ENCODE assay signal across 1 cellular context in the genomic region with DNA sequence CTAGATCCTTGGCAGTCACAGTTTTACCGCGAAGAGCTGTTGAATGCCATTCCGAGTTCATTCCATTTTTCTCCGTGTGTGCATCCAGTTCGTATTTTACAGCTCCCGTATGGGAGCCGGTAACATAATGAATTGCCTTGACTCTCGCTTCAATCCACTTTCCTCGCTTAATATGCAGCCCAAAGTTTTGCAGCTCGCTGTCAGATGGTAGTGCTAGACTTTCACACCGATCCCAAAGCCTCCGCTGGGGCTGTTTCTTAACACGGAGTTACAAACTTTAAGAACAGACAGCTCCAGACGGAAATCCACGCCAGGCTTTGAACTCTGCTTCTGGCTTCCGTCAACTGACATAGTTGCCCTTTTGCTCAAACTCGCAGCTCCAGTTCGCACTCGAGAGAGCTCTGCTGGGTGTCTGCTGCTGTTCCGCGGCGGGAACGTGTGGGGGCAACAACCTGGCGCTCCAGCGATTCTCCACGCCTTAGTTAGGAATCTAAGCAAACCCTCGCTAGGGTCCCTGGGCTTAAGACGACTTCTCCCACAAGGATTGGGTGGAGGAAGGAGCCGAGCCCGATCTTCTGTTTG.
TF ChIP-seq lines count a peak whose summit lies in the region.

No MANE protein-coding gene starts in this region.

TF ChIP-seq in HepG2, 621 proteins besides CTCF, POLR2A, EP300 and RAD21 (continued from another document and continues in another):
- TF ChIP-seq, protein P1, sequence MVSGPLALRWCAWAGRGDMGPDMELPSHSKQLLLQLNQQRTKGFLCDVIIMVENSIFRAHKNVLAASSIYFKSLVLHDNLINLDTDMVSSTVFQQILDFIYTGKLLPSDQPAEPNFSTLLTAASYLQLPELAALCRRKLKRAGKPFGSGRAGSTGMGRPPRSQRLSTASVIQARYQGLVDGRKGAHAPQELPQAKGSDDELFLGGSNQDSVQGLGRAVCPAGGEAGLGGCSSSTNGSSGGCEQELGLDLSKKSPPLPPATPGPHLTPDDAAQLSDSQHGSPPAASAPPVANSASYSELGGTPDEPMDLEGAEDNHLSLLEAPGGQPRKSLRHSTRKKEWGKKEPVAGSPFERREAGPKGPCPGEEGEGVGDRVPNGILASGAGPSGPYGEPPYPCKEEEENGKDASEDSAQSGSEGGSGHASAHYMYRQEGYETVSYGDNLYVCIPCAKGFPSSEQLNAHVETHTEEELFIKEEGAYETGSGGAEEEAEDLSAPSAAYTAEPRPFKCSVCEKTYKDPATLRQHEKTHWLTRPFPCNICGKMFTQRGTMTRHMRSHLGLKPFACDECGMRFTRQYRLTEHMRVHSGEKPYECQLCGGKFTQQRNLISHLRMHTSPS (CRISPR knock-in tag; IDR thresholded peaks at IDR 0.05; ENCODE audit: low read depth), result no peak
- TF ChIP-seq, protein P2, sequence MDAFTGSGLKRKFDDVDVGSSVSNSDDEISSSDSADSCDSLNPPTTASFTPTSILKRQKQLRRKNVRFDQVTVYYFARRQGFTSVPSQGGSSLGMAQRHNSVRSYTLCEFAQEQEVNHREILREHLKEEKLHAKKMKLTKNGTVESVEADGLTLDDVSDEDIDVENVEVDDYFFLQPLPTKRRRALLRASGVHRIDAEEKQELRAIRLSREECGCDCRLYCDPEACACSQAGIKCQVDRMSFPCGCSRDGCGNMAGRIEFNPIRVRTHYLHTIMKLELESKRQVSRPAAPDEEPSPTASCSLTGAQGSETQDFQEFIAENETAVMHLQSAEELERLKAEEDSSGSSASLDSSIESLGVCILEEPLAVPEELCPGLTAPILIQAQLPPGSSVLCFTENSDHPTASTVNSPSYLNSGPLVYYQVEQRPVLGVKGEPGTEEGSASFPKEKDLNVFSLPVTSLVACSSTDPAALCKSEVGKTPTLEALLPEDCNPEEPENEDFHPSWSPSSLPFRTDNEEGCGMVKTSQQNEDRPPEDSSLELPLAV (CRISPR knock-in tag; conservative IDR thresholded peaks at IDR 0.05; ENCODE audit: low read depth), result no peak
- no peak for TF ChIP-seq ZNF138 (CRISPR knock-in tag; IDR thresholded peaks at IDR 0.05; ENCODE audit: low read depth)
- TF ChIP-seq ZNF670 (CRISPR knock-in tag; IDR thresholded peaks at IDR 0.05; ENCODE audit: borderline replicate concordance), result peak; percentile 37; the same call in 1 of the 2 replicates
- no peak for TF ChIP-seq ZNF598 (CRISPR knock-in tag; IDR thresholded peaks at IDR 0.05; ENCODE audit: borderline replicate concordance)
- 0 out of 2 replicates have a peak, but pooled peaks have one; percentile 15 for TF ChIP-seq SOX13 (IDR thresholded peaks at IDR 0.05)
- TF ChIP-seq SOX13 (CRISPR knock-in tag; conservative IDR thresholded peaks at IDR 0.05 in 1 of 2, IDR thresholded peaks at IDR 0.05 in 1 of 2), result no peak
- TF ChIP-seq PRDM4 (CRISPR knock-in tag; IDR thresholded peaks at IDR 0.05; ENCODE audit: borderline replicate concordance), result no peak
- TF ChIP-seq GTF2F1 (IDR thresholded peaks at IDR 0.05; ENCODE audit: low read length), result no peak
- TF ChIP-seq FOXC1 (CRISPR knock-in tag; IDR thresholded peaks at IDR 0.05; ENCODE audit: borderline replicate concordance), result no peak
- TF ChIP-seq, protein P3, sequence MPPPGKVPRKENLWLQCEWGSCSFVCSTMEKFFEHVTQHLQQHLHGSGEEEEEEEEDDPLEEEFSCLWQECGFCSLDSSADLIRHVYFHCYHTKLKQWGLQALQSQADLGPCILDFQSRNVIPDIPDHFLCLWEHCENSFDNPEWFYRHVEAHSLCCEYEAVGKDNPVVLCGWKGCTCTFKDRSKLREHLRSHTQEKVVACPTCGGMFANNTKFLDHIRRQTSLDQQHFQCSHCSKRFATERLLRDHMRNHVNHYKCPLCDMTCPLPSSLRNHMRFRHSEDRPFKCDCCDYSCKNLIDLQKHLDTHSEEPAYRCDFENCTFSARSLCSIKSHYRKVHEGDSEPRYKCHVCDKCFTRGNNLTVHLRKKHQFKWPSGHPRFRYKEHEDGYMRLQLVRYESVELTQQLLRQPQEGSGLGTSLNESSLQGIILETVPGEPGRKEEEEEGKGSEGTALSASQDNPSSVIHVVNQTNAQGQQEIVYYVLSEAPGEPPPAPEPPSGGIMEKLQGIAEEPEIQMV (CRISPR knock-in tag; IDR thresholded peaks at IDR 0.05; ENCODE audit: low read depth), result no peak
- TF ChIP-seq GLI4 (CRISPR knock-in tag; IDR thresholded peaks at IDR 0.05; ENCODE audit: borderline replicate concordance), result no peak
- TF ChIP-seq TOE1 (CRISPR knock-in tag; IDR thresholded peaks at IDR 0.05), result peak; percentile 33; the same call in 1 of the 2 replicates
- no peak for TF ChIP-seq GATAD1 (CRISPR knock-in tag; IDR thresholded peaks at IDR 0.05)
- TF ChIP-seq NFYB (CRISPR knock-in tag; IDR thresholded peaks at IDR 0.05), result no peak
- TF ChIP-seq ZNF543 (CRISPR knock-in tag; IDR thresholded peaks at IDR 0.05), result no peak; the same call in 1 of the 2 replicates
- 0 out of 2 replicates have a peak, but pooled peaks have one; percentile 15 for TF ChIP-seq CBX5 (CRISPR knock-in tag; IDR thresholded peaks at IDR 0.05; ENCODE audit: borderline replicate concordance)
- no peak for TF ChIP-seq U2AF1 (optimal IDR thresholded peaks at IDR 0.05; ENCODE audit: low read depth, low read length)
- TF ChIP-seq NONO (IDR thresholded peaks at IDR 0.05), result no peak
- no peak for TF ChIP-seq NONO (CRISPR knock-in tag; conservative IDR thresholded peaks at IDR 0.05)
- TF ChIP-seq PTBP1 (IDR thresholded peaks at IDR 0.05; ENCODE audit: low read depth, low read length, poor library complexity, severe bottlenecking), result no peak
- TF ChIP-seq, protein P4, sequence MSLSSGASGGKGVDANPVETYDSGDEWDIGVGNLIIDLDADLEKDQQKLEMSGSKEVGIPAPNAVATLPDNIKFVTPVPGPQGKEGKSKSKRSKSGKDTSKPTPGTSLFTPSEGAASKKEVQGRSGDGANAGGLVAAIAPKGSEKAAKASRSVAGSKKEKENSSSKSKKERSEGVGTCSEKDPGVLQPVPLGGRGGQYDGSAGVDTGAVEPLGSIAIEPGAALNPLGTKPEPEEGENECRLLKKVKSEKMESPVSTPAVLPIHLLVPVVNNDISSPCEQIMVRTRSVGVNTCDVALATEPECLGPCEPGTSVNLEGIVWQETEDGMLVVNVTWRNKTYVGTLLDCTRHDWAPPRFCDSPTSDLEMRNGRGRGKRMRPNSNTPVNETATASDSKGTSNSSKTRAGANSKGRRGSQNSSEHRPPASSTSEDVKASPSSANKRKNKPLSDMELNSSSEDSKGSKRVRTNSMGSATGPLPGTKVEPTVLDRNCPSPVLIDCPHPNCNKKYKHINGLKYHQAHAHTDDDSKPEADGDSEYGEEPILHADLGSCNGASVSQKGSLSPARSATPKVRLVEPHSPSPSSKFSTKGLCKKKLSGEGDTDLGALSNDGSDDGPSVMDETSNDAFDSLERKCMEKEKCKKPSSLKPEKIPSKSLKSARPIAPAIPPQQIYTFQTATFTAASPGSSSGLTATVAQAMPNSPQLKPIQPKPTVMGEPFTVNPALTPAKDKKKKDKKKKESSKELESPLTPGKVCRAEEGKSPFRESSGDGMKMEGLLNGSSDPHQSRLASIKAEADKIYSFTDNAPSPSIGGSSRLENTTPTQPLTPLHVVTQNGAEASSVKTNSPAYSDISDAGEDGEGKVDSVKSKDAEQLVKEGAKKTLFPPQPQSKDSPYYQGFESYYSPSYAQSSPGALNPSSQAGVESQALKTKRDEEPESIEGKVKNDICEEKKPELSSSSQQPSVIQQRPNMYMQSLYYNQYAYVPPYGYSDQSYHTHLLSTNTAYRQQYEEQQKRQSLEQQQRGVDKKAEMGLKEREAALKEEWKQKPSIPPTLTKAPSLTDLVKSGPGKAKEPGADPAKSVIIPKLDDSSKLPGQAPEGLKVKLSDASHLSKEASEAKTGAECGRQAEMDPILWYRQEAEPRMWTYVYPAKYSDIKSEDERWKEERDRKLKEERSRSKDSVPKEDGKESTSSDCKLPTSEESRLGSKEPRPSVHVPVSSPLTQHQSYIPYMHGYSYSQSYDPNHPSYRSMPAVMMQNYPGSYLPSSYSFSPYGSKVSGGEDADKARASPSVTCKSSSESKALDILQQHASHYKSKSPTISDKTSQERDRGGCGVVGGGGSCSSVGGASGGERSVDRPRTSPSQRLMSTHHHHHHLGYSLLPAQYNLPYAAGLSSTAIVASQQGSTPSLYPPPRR (CRISPR knock-in tag; IDR thresholded peaks at IDR 0.05; ENCODE audit: borderline replicate concordance), result 0 out of 2 replicates have a peak, but pooled peaks have one; percentile 30
- no peak for TF ChIP-seq ZXDC (CRISPR knock-in tag; IDR thresholded peaks at IDR 0.05)
- no peak for TF ChIP-seq ZNF567 (CRISPR knock-in tag; IDR thresholded peaks at IDR 0.05; ENCODE audit: borderline replicate concordance)
- no peak for TF ChIP-seq ZBTB1 (CRISPR knock-in tag; IDR thresholded peaks at IDR 0.05; ENCODE audit: borderline replicate concordance)
- TF ChIP-seq HNF1A (IDR thresholded peaks at IDR 0.05; ENCODE audit: low read depth), result no peak
- TF ChIP-seq HNF1A (CRISPR knock-in tag; IDR thresholded peaks at IDR 0.05; ENCODE audit: borderline replicate concordance), result no peak
- no peak for TF ChIP-seq SIN3B (IDR thresholded peaks at IDR 0.05; ENCODE audit: low read length)
- no peak; the same call in 1 of the 2 replicates for TF ChIP-seq TBX2 (CRISPR knock-in tag; IDR thresholded peaks at IDR 0.05; ENCODE audit: borderline replicate concordance)
- TF ChIP-seq E2F5 (CRISPR knock-in tag; conservative IDR thresholded peaks at IDR 0.05), result no peak
- TF ChIP-seq, protein P5, sequence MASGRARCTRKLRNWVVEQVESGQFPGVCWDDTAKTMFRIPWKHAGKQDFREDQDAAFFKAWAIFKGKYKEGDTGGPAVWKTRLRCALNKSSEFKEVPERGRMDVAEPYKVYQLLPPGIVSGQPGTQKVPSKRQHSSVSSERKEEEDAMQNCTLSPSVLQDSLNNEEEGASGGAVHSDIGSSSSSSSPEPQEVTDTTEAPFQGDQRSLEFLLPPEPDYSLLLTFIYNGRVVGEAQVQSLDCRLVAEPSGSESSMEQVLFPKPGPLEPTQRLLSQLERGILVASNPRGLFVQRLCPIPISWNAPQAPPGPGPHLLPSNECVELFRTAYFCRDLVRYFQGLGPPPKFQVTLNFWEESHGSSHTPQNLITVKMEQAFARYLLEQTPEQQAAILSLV (CRISPR knock-in tag; IDR thresholded peaks at IDR 0.05; ENCODE audit: borderline replicate concordance), result 0 out of 2 replicates have a peak, but pooled peaks have one; percentile 25
